Comparison of ENCODE assay signal across 28 cellular contexts in the genomic region with DNA sequence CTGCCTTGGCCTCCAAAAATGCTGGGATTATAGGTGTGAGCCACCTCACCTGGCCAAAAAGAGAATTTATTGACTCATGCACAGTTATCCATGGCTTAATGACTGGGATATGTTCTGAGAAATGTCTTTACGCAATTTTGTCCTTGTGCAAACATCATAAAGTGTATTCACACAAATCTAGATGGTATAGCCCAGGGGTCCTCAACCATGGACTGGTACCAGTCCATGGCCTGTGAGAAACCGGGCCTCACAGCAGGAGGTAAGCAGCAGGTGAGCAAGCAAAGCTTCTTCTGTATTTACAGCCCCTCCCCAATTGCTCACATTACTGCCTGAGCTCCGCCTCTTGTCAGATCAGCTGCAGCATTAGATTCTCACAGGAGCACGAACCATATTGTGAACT. TPM values are rescaled to one million over a fixed set of nuclear protein-coding genes. Genes with fewer than 3 reads are reported as not detected.
A peak's percentile ranks its signal among the peaks of the same experiment; 100 is the strongest.
DNase-seq lines count a peak whose midpoint lies in the region; ATAC-seq and TF ChIP-seq lines count a peak whose summit lies in the region.
"Had no signal": no experiment of that assay in that cellular context is flagged by ENCODE, and none has a peak within 500 bp of the region (broad histone marks: within the 10 kb centered on the region; RNA-seq: fewer than 3 reads in every experiment).

No MANE protein-coding gene starts in this region.

- H3K4me1 ChIP-seq in Caco-2: peaks cover 5% of the 10 kb centered on the region; the same call in 1 of the 2 replicates
- no peaks in the 10 kb centered on the region for H3K4me1 ChIP-seq in hepatocyte (ENCODE audit: insufficient read depth)
- H3K4me1 ChIP-seq: A549, BE2C, left lung had no signal

- H3K36me3 Mint-ChIP-seq in Caco-2 (ENCODE audit: insufficient read depth, unreplicated experiment) (peaks cover 6% of the 10 kb centered on the region), T-cell (no peaks in the 10 kb centered on the region)
- H3K36me3 Mint-ChIP-seq: activated naive CD4-positive, alpha-beta T cell treated with anti-CD3 and anti-CD28 coated beads, Interleukin-2, amount 10 ng/mL, durations not matched to agents 7 days and 5 days; naive thymus-derived CD8-positive, alpha-beta T cell had no signal

- TF ChIP-seq CTCF in Caco-2 (IDR thresholded peaks at IDR 0.05; ENCODE audit: insufficient read depth in 1 of 2, low read depth in 1 of 2, low read length in 1 of 2, severe bottlenecking in 1 of 2, unreplicated experiment in 1 of 2): no peak
- no peak for TF ChIP-seq CTCF in hepatocyte (IDR thresholded peaks at IDR 0.05; ENCODE audit: poor library complexity)
- TF ChIP-seq CTCF in GM20000 (IDR thresholded peaks at IDR 0.05; ENCODE audit: extremely low read depth, missing control alignments): no peak

- H2AFZ ChIP-seq in hepatocyte: no peak overlapping the region

- CTCF ChIA-PET in Caco-2 (lab: Charles Lee): interaction anchor here (0.7 kb wide), 1 partner anchor 339 kb away, joined by 4 read pairs; no protein-coding TSS in a partner anchor
- CTCF ChIA-PET in T-cell (lab: Charles Lee): no interaction called here

- H3K9me2 ChIP-seq in hepatocyte (replicated peaks; ENCODE audit: insufficient read depth): no peaks in the 10 kb centered on the region
- H3K9me2 ChIP-seq: SK-N-SH had no signal

- POLR2A ChIA-PET in Caco-2 (lab: Charles Lee): interaction anchor here (0.6 to 1.9 kb wide), 2 partner anchors 12 to 78 kb away, joined by 3 to 6 read pairs; a partner anchor contains a TSS
- POLR2A ChIA-PET in T-cell (lab: Charles Lee): no interaction called here

- intact Hi-C loops in Caco-2 (cut with micrococcal nuclease; ENCODE audit: unreplicated experiment): no loop called here

- H4K20me1 ChIP-seq in hepatocyte (ENCODE audit: insufficient read depth, poor library complexity, severe bottlenecking): no peaks in the 10 kb centered on the region

- H3K27me3 ChIP-seq in Caco-2 (replicated peaks; ENCODE audit: control insufficient read depth, insufficient read depth, low read length) (no peaks in the 10 kb centered on the region), hepatocyte (no peaks in the 10 kb centered on the region)
- H3K27me3 ChIP-seq: BE2C, left lung had no signal

- H3K27ac ChIP-seq in hepatocyte: no peak overlapping the region
- H3K27ac ChIP-seq: A549, left lung, VCaP had no signal

- no TSS peak for BruUV-seq in Caco-2 (replicated peaks; lab: Mats Ljungman, UMichigan)

- WGBS in hepatocyte (ENCODE audit: low lambda C conversion rate, missing lambda C conversion rate): 53% methylated on average over 4 of the region's 4 CpGs

- ATAC-seq in T-cell (replicated peaks in 1 of 4): no peak
- ATAC-seq: A549; K562; left lung; naive thymus-derived CD8-positive, alpha-beta T cell had no signal

- H3K27ac Mint-ChIP-seq in Caco-2 (ENCODE audit: unreplicated experiment): no peak overlapping the region
- H3K27ac Mint-ChIP-seq in T-cell: no peak overlapping the region
- H3K27ac Mint-ChIP-seq: activated naive CD4-positive, alpha-beta T cell treated with anti-CD3 and anti-CD28 coated beads, Interleukin-2, amount 10 ng/mL, durations not matched to agents 7 days and 5 days; activated T-helper 1 cell treated with anti-CD3 and anti-CD28 coated beads, Interleukin-12 subunit alpha, Interleukin-12 subunit beta, Interleukin-2, Interleukin-4 antibody, amounts not matched to agents 30 ng/mL and 10 ng/mL and 1 ng/mL, durations not matched to agents 14 hours and 24 hours and 36 hours; naive thymus-derived CD8-positive, alpha-beta T cell had no signal

- H3K9me3 ChIP-seq in Caco-2: no peaks in the 10 kb centered on the region
- H3K9me3 ChIP-seq in hepatocyte (ENCODE audit: low read depth): no peaks in the 10 kb centered on the region
- H3K9me3 ChIP-seq: A549, BE2C, left lung, SK-N-SH had no signal

- H3K4me3 Mint-ChIP-seq in Caco-2 (ENCODE audit: unreplicated experiment) (no peak overlapping the region), T-cell (no peak overlapping the region)
- H3K4me3 Mint-ChIP-seq: activated naive CD4-positive, alpha-beta T cell treated with anti-CD3 and anti-CD28 coated beads, Interleukin-2, amount 10 ng/mL, durations not matched to agents 7 days and 5 days; activated T-helper 1 cell treated with anti-CD3 and anti-CD28 coated beads, Interleukin-12 subunit alpha, Interleukin-12 subunit beta, Interleukin-2, Interleukin-4 antibody, amounts not matched to agents 30 ng/mL and 10 ng/mL and 1 ng/mL, durations not matched to agents 14 hours and 24 hours and 36 hours; naive thymus-derived CD8-positive, alpha-beta T cell had no signal

- no peak overlapping the region for H3K4me3 ChIP-seq in Caco-2 (ENCODE audit: low read depth, low read length)
- H3K4me3 ChIP-seq in hepatocyte: no peak overlapping the region
- H3K4me3 ChIP-seq: A549, K562, left lung had no signal

- H3K79me2 ChIP-seq in hepatocyte: no peaks in the 10 kb centered on the region

- H3K4me1 Mint-ChIP-seq in Caco-2 (ENCODE audit: low read depth, unreplicated experiment) (peaks cover 7% of the 10 kb centered on the region), T-cell (no peaks in the 10 kb centered on the region)
- H3K4me1 Mint-ChIP-seq: activated naive CD4-positive, alpha-beta T cell treated with anti-CD3 and anti-CD28 coated beads, Interleukin-2, amount 10 ng/mL, durations not matched to agents 7 days and 5 days; naive thymus-derived CD8-positive, alpha-beta T cell had no signal

- H3K9me3 Mint-ChIP-seq in Caco-2 (ENCODE audit: unreplicated experiment) (no peaks in the 10 kb centered on the region), T-cell (no peaks in the 10 kb centered on the region)
- H3K9me3 Mint-ChIP-seq: activated naive CD4-positive, alpha-beta T cell treated with anti-CD3 and anti-CD28 coated beads, Interleukin-2, amount 10 ng/mL, durations not matched to agents 7 days and 5 days; activated T-helper 1 cell treated with anti-CD3 and anti-CD28 coated beads, Interleukin-12 subunit alpha, Interleukin-12 subunit beta, Interleukin-2, Interleukin-4 antibody, amounts not matched to agents 30 ng/mL and 10 ng/mL and 1 ng/mL, durations not matched to agents 14 hours and 24 hours and 36 hours; naive thymus-derived CD8-positive, alpha-beta T cell had no signal

- no peaks in the 10 kb centered on the region for H3K36me3 ChIP-seq in Caco-2 (ENCODE audit: control insufficient read depth, insufficient read depth, low read length)
- H3K36me3 ChIP-seq in hepatocyte (replicated peaks; ENCODE audit: insufficient read depth, low read depth): no peaks in the 10 kb centered on the region
- H3K36me3 ChIP-seq: BE2C, left lung had no signal

- H3K27me3 Mint-ChIP-seq in Caco-2 (ENCODE audit: insufficient read depth, unreplicated experiment): no peaks in the 10 kb centered on the region
- H3K27me3 Mint-ChIP-seq in T-cell: no peaks in the 10 kb centered on the region
- H3K27me3 Mint-ChIP-seq: naive thymus-derived CD8-positive, alpha-beta T cell had no signal

- no peak overlapping the region for H3K4me2 ChIP-seq in hepatocyte
- H3K4me2 ChIP-seq: A549, SK-N-SH had no signal

- DNase-seq in NCI-H187 (lab: John Stamatoyannopoulos, UW) (peak; percentile 37 to 58), NCI-H187 treated with DMSO at 0.1 percent for 48 hours (lab: John Stamatoyannopoulos, UW) (no peak), Caco-2 (peak; percentile 64 to 68), NCI-H69 (lab: John Stamatoyannopoulos, UW) (peak; percentile 85), hepatocyte (ENCODE audit: low spot score) (peak; percentile 40), GM20000 (ENCODE audit: low spot score) (no peak), T-cell (no peak), germinal center (ENCODE audit: low spot score) (no peak)
- DNase-seq: activated CD4-positive, alpha-beta T cell treated with anti-CD3 and anti-CD28 coated beads, Interleukin-2, amount 50 U/mL, for 1 hour; activated naive CD4-positive, alpha-beta T cell treated with anti-CD3 and anti-CD28 coated beads, Interleukin-2, amount 10 ng/mL, durations not matched to agents 7 days and 5 days; amygdala; BE2C; DMS79 treated with DMSO at 0.1 percent for 48 hours; effector CD8-positive, alpha-beta T cell; erythroblast; foreskin fibroblast; left lung; naive thymus-derived CD8-positive, alpha-beta T cell; NCI-H2171 treated with DMSO at 0.1 percent for 48 hours; retina; RPMI8226; SK-N-SH; small intestine; stimulated activated CD4-positive, alpha-beta T cell treated with anti-CD3 and anti-CD28 coated beads, Interleukin-2, amount 100 ng/mL, for 24 hours had no signal

RNA-seq across cellular contexts. Expression of a gene that starts 12.4 kb away (rescaled TPM):
- 29.7 and 31.5 TPM in 2 replicates for total RNA-seq in Caco-2 (2022)
- total RNA-seq in hepatocyte: 73.9 and 82.0 TPM in 2 replicates
- polyA plus RNA-seq in hepatocyte: 176 and 197 TPM in 2 replicates
- 10 to 100 TPM; 14.2 to 16.5 (median 15.8) TPM for total RNA-seq in T-cell

Comparison
In these comparisons a context has a peak if more than half of its experiments do, and no peak if none do; other contexts are left out.
1. DNase-seq: peak in NCI-H187 (2 of 2), Caco-2 (2 of 2), NCI-H69 (single experiment) and hepatocyte (single experiment); none in NCI-H187 treated with DMSO at 0.1 percent for 48 hours (single experiment), GM20000 (single experiment), T-cell (0 of 34) and germinal center (single experiment).